11 cellular contexts compared by ENCODE assay signal in the genomic region with DNA sequence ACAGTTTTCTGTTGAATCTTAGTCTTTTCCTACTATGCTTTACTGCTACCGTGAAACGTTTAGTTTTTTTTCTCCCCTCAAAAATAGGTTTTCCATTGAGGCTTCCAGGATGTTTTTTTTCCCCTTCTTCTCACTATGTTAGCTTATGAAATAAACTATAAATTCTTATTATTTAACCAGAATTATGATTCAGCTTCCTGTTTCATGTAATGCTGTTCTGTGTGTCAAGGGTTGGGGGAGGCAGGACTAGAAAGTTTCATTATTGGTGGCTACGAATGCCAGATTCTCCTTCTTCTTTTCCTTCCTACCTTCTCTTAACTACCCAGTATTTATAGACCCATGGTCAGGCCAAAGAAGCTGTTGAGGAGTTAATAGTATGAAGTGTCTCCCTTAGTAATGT.
"Had no signal": no experiment of that assay in that cellular context is flagged by ENCODE, and none has a peak within 500 bp of the region (broad histone marks: within the 10 kb centered on the region; RNA-seq: fewer than 3 reads in every experiment).

No MANE protein-coding gene starts in this region.

- ATAC-seq: activated naive CD8-positive, alpha-beta T cell treated with anti-CD3 and anti-CD28 coated beads, Interleukin-2, amount 50 U/mL, for 24 hours; activated T-helper 17 cell treated with anti-CD3 and anti-CD28 coated beads, Interleukin-2, amount 50 U/mL, for 72 hours; foreskin keratinocyte; natural killer cell treated with Interleukin-12 subunit alpha and Interleukin-12 subunit beta and Interleukin-15 and Interleukin-18, amount 100 ng/mL, for 72 hours; stimulated activated memory B cell treated with anti-CD40 and anti-IgM and Interleukin-4, amounts not matched to agents 10 μg/mL and 1 μg/mL and 100 μg/mL, for 72 hours had no signal

- DNase-seq: activated CD4-positive, alpha-beta T cell treated with anti-CD3 and anti-CD28 coated beads, Interleukin-2, amount 50 U/mL, for 1 hour; activated naive CD4-positive, alpha-beta T cell treated with anti-CD3 and anti-CD28 coated beads for 36 hours; activated naive CD8-positive, alpha-beta T cell treated with anti-CD3 and anti-CD28 coated beads, Interleukin-2, amount 50 U/mL, for 24 hours; foreskin keratinocyte; posterior cingulate gyrus; retina; stimulated activated CD4-positive, alpha-beta T cell treated with anti-CD3 and anti-CD28 coated beads, Interleukin-2, amount 100 ng/mL, for 48 hours; transverse colon had no signal
